24 cellular contexts compared by ENCODE assay signal in genomic region chr4:122806981-122807679, GRCh38. TPM values are rescaled to one million over a fixed set of nuclear protein-coding genes. Genes with fewer than 3 reads are reported as not detected.
DNase-seq lines count a peak whose midpoint lies in the region; ATAC-seq and TF ChIP-seq lines count a peak whose summit lies in the region.
"Had no signal": no experiment of that assay in that cellular context is flagged by ENCODE, and none has a peak within 500 bp of the region (broad histone marks: within the 10 kb centered on the region; RNA-seq: fewer than 3 reads in every experiment).

No MANE protein-coding gene starts in this region.

- H3K23ac ChIP-seq in neuronal stem cell (ENCODE audit: low read depth, low read length, poor library complexity): no peak overlapping the region

- H3K27ac ChIP-seq in SJSA1 (peak overlapping the region; percentile 89), neuronal stem cell (replicated peaks; ENCODE audit: low read length) (no peak overlapping the region)
- H3K27ac ChIP-seq: skin epidermis, suprapubic skin had no signal

- H3K9me3 Mint-ChIP-seq in activated CD4-positive, alpha-beta T cell treated with anti-CD3 and anti-CD28 coated beads, Interleukin-2, amount 10 ng/mL, durations not matched to agents 24 days and 14 days: no peaks in the 10 kb centered on the region
- no peaks in the 10 kb centered on the region for H3K9me3 Mint-ChIP-seq in activated CD4-positive, alpha-beta T cell treated with anti-CD3 and anti-CD28 coated beads, Interleukin-2, amount 10 ng/mL, durations not matched to agents 7 days and 5 days
- H3K9me3 Mint-ChIP-seq in T-helper 2 cell treated with Interferon-gamma antibody and Interleukin-4, amounts not matched to agents 5 μg/mL and 100 μg/mL, for 36 hours: no peaks in the 10 kb centered on the region
- H3K9me3 Mint-ChIP-seq: activated naive CD4-positive, alpha-beta T cell treated with anti-CD3 and anti-CD28 coated beads, Interleukin-2, amount 50 U/mL, for 24 hours; CD8-positive, alpha-beta memory T cell had no signal

- H3K36me3 ChIP-seq in SJSA1 (no peaks in the 10 kb centered on the region), neuronal stem cell (replicated peaks in 1 of 2; ENCODE audit: control insufficient read depth in 2 of 2, insufficient read depth in 2 of 2, low read length in 2 of 2) (no peaks in the 10 kb centered on the region)
- H3K36me3 ChIP-seq: suprapubic skin had no signal

- POLR2A ChIA-PET in activated CD4-positive, alpha-beta T cell treated with anti-CD3 and anti-CD28 coated beads, Interleukin-2, amount 10 ng/mL, durations not matched to agents 7 days and 5 days (lab: Charles Lee): no interaction called here

- peaks cover 40% of the 10 kb centered on the region for H3K4me1 ChIP-seq in SJSA1 (replicated peaks)
- H3K4me1 ChIP-seq in neuronal stem cell (ENCODE audit: control insufficient read depth in 2 of 2, insufficient read depth in 1 of 2, low read depth in 1 of 2, low read length in 2 of 2): no peaks in the 10 kb centered on the region
- H3K4me1 ChIP-seq: suprapubic skin had no signal

- no peaks in the 10 kb centered on the region for H3K36me3 Mint-ChIP-seq in activated CD4-positive, alpha-beta T cell treated with anti-CD3 and anti-CD28 coated beads, Interleukin-2, amount 10 ng/mL, durations not matched to agents 24 days and 14 days (ENCODE audit: low read depth)
- no peaks in the 10 kb centered on the region for H3K36me3 Mint-ChIP-seq in activated CD4-positive, alpha-beta T cell treated with anti-CD3 and anti-CD28 coated beads, Interleukin-2, amount 10 ng/mL, durations not matched to agents 7 days and 5 days (ENCODE audit: low read depth)
- H3K36me3 Mint-ChIP-seq in T-helper 2 cell treated with Interferon-gamma antibody and Interleukin-4, amounts not matched to agents 5 μg/mL and 100 μg/mL, for 36 hours (ENCODE audit: low read depth): no peaks in the 10 kb centered on the region
- H3K36me3 Mint-ChIP-seq: activated naive CD4-positive, alpha-beta T cell treated with anti-CD3 and anti-CD28 coated beads, Interleukin-2, amount 50 U/mL, for 24 hours; CD8-positive, alpha-beta memory T cell; memory B cell had no signal

- H2AK5ac ChIP-seq in neuronal stem cell (ENCODE audit: low read depth, low read length): no peak overlapping the region

- peaks cover 10% of the 10 kb centered on the region for H3K4me1 Mint-ChIP-seq in activated CD4-positive, alpha-beta T cell treated with anti-CD3 and anti-CD28 coated beads, Interleukin-2, amount 10 ng/mL, durations not matched to agents 24 days and 14 days
- H3K4me1 Mint-ChIP-seq in activated CD4-positive, alpha-beta T cell treated with anti-CD3 and anti-CD28 coated beads, Interleukin-2, amount 10 ng/mL, durations not matched to agents 7 days and 5 days: no peaks in the 10 kb centered on the region
- peaks cover 1% of the 10 kb centered on the region for H3K4me1 Mint-ChIP-seq in T-helper 2 cell treated with Interferon-gamma antibody and Interleukin-4, amounts not matched to agents 5 μg/mL and 100 μg/mL, for 36 hours (ENCODE audit: low read depth)
- H3K4me1 Mint-ChIP-seq: activated naive CD4-positive, alpha-beta T cell treated with anti-CD3 and anti-CD28 coated beads, Interleukin-2, amount 50 U/mL, for 24 hours; CD8-positive, alpha-beta memory T cell; memory B cell had no signal

- no peak overlapping the region for H2BK5ac ChIP-seq in neuronal stem cell (ENCODE audit: low read length)

- intact Hi-C loops in activated CD4-positive, alpha-beta T cell treated with anti-CD3 and anti-CD28 coated beads, Interleukin-2, amount 10 ng/mL, durations not matched to agents 24 days and 14 days (cut with micrococcal nuclease): no loop called here
- intact Hi-C loops in lower leg skin (cut with DNase I; ENCODE audit: low total_unique reads): no loop called here

- no peak overlapping the region for H3K14ac ChIP-seq in neuronal stem cell (ENCODE audit: low read length)

- H3K27me3 Mint-ChIP-seq in activated CD4-positive, alpha-beta T cell treated with anti-CD3 and anti-CD28 coated beads, Interleukin-2, amount 10 ng/mL, durations not matched to agents 24 days and 14 days: peaks cover 4% of the 10 kb centered on the region
- peaks cover 9% of the 10 kb centered on the region for H3K27me3 Mint-ChIP-seq in activated CD4-positive, alpha-beta T cell treated with anti-CD3 and anti-CD28 coated beads, Interleukin-2, amount 10 ng/mL, durations not matched to agents 7 days and 5 days
- peaks cover 4% of the 10 kb centered on the region for H3K27me3 Mint-ChIP-seq in T-helper 2 cell treated with Interferon-gamma antibody and Interleukin-4, amounts not matched to agents 5 μg/mL and 100 μg/mL, for 36 hours (ENCODE audit: low read depth)
- H3K27me3 Mint-ChIP-seq: memory B cell had no signal

- H4K91ac ChIP-seq in neuronal stem cell (ENCODE audit: low read depth, low read length, poor library complexity): no peak overlapping the region

- no peak for TF ChIP-seq CTCF in lower leg skin (IDR thresholded peaks at IDR 0.05)

- no peak overlapping the region for H4K8ac ChIP-seq in neuronal stem cell (ENCODE audit: low read depth, low read length)

- peak overlapping the region; percentile 56 for H3K27ac Mint-ChIP-seq in activated CD4-positive, alpha-beta T cell treated with anti-CD3 and anti-CD28 coated beads, Interleukin-2, amount 10 ng/mL, durations not matched to agents 24 days and 14 days
- no peak overlapping the region for H3K27ac Mint-ChIP-seq in activated CD4-positive, alpha-beta T cell treated with anti-CD3 and anti-CD28 coated beads, Interleukin-2, amount 10 ng/mL, durations not matched to agents 7 days and 5 days
- H3K27ac Mint-ChIP-seq in T-helper 2 cell treated with Interferon-gamma antibody and Interleukin-4, amounts not matched to agents 5 μg/mL and 100 μg/mL, for 36 hours: no peak overlapping the region
- H3K27ac Mint-ChIP-seq: activated naive CD4-positive, alpha-beta T cell treated with anti-CD3 and anti-CD28 coated beads, Interleukin-2, amount 50 U/mL, for 24 hours; dendritic cell treated with granulocyte-macrophage colony-stimulating factor and Interleukin-4, amounts not matched to agents 40 ng/mL and 50 ng/mL, for 4 days; memory B cell had no signal

- no peak overlapping the region for H2BK120ac ChIP-seq in neuronal stem cell (ENCODE audit: low read depth, low read length)

- no peak overlapping the region for H3K4ac ChIP-seq in neuronal stem cell (ENCODE audit: low read length)

- no peak for DNase-seq in activated CD4-positive, alpha-beta T cell treated with anti-CD3 and anti-CD28 coated beads, Interleukin-2, amount 10 ng/mL, durations not matched to agents 24 days and 14 days
- no peak for DNase-seq in activated CD4-positive, alpha-beta T cell treated with anti-CD3 and anti-CD28 coated beads, Interleukin-2, amount 10 ng/mL, durations not matched to agents 7 days and 5 days
- peak; percentile 68 to 94 for DNase-seq in SJSA1 (ENCODE audit: low read depth in 1 of 2, low spot score in 2 of 2)
- DNase-seq in dedifferentiated amniotic fluid mesenchymal stem cell (ENCODE audit: extremely low spot score): peak; percentile 12
- no peak for DNase-seq in neuronal stem cell (ENCODE audit: low spot score)
- DNase-seq in lower leg skin (ENCODE audit: low spot score in 2 of 2): no peak
- no peak for DNase-seq in T-helper 2 cell treated with Interferon-gamma antibody and Interleukin-4, amounts not matched to agents 5 μg/mL and 100 μg/mL, for 36 hours (ENCODE audit: low spot score)
- DNase-seq: activated CD4-positive, CD25-positive, alpha-beta regulatory T cell treated with anti-CD3 and anti-CD28 coated beads, Interleukin-2, amount 50 U/mL, for 72 hours; anterior cingulate cortex; CD8-positive, alpha-beta memory T cell; head of caudate nucleus; Karpas-422; NCI-H1048; NCI-H187 treated with DMSO at 0.1 percent for 48 hours; NCI-H2227 treated with DMSO at 0.1 percent for 48 hours; nucleus accumbens; T-helper 9 cell had no signal

- no peak overlapping the region for H3K9ac ChIP-seq in neuronal stem cell (ENCODE audit: low read depth, low read length, poor library complexity)

- no peaks in the 10 kb centered on the region for H3K27me3 ChIP-seq in SJSA1 (replicated peaks)
- H3K27me3 ChIP-seq in neuronal stem cell (ENCODE audit: control insufficient read depth in 3 of 3, insufficient read depth in 3 of 3, low read depth in 1 of 3, low read length in 3 of 3): no peaks in the 10 kb centered on the region
- H3K27me3 ChIP-seq: suprapubic skin had no signal

- no peak for TF ChIP-seq POLR2A in lower leg skin (IDR thresholded peaks at IDR 0.05)

- H3K4me3 Mint-ChIP-seq in activated CD4-positive, alpha-beta T cell treated with anti-CD3 and anti-CD28 coated beads, Interleukin-2, amount 10 ng/mL, durations not matched to agents 24 days and 14 days: no peak overlapping the region
- H3K4me3 Mint-ChIP-seq in activated CD4-positive, alpha-beta T cell treated with anti-CD3 and anti-CD28 coated beads, Interleukin-2, amount 10 ng/mL, durations not matched to agents 7 days and 5 days: no peak overlapping the region
- H3K4me3 Mint-ChIP-seq in T-helper 2 cell treated with Interferon-gamma antibody and Interleukin-4, amounts not matched to agents 5 μg/mL and 100 μg/mL, for 36 hours: no peak overlapping the region
- H3K4me3 Mint-ChIP-seq: activated naive CD4-positive, alpha-beta T cell treated with anti-CD3 and anti-CD28 coated beads, Interleukin-2, amount 50 U/mL, for 24 hours; CD8-positive, alpha-beta memory T cell; dendritic cell treated with granulocyte-macrophage colony-stimulating factor and Interleukin-4, amounts not matched to agents 40 ng/mL and 50 ng/mL, for 4 days; memory B cell had no signal

- H2BK15ac ChIP-seq in neuronal stem cell (ENCODE audit: low read length): no peak overlapping the region

- no peak overlapping the region for H3K18ac ChIP-seq in neuronal stem cell (ENCODE audit: low read length)

- CTCF ChIA-PET in activated CD4-positive, alpha-beta T cell treated with anti-CD3 and anti-CD28 coated beads, Interleukin-2, amount 10 ng/mL, durations not matched to agents 7 days and 5 days (lab: Charles Lee): no interaction called here

- H3K9me3 ChIP-seq in SJSA1 (replicated peaks): no peaks in the 10 kb centered on the region
- no peaks in the 10 kb centered on the region for H3K9me3 ChIP-seq in neuronal stem cell (replicated peaks in 1 of 2; ENCODE audit: control insufficient read depth in 2 of 2, insufficient read depth in 1 of 2, low read depth in 1 of 2, low read length in 2 of 2)
- H3K9me3 ChIP-seq: suprapubic skin had no signal

- no peaks in the 10 kb centered on the region for H3K79me1 ChIP-seq in neuronal stem cell (ENCODE audit: low read depth, low read length)

- no peak overlapping the region for H3K4me2 ChIP-seq in neuronal stem cell (ENCODE audit: insufficient read depth, low read length, poor library complexity, severe bottlenecking)

- H3K4me3 ChIP-seq in SJSA1 (no peak overlapping the region), neuronal stem cell (ENCODE audit: low read length in 2 of 2) (no peak overlapping the region), lower leg skin (ENCODE audit: low read depth, poor library complexity, severe bottlenecking) (no peak overlapping the region)
- H3K4me3 ChIP-seq: skin epidermis, suprapubic skin had no signal

- peak overlapping the region; percentile 65 for H2AFZ ChIP-seq in neuronal stem cell (ENCODE audit: low read length)

- H2BK12ac ChIP-seq in neuronal stem cell (ENCODE audit: low read length): no peak overlapping the region

- no peak for ATAC-seq in HG02759 (IDR thresholded peaks at IDR 0.05; ENCODE audit: unreplicated experiment)
- ATAC-seq: Right ventricle myocardium inferior had no signal

- no CpG with 5 or more reads among the region's 3 CpGs for WGBS in neuronal stem cell (ENCODE audit: extremely low coverage in 2 of 2, insufficient read length in 2 of 2, insufficient replicate concordance in 1 of 2), 2 donors
- WGBS in lower leg skin, 2 donors: 45 to 57% methylated on average over 3 of the region's 3 CpGs

RNA-seq across cellular contexts. Expression of gene FGF2, which starts 19.5 kb away (rescaled TPM):
- 13.3 and 13.8 TPM in 2 replicates for total RNA-seq in activated CD4-positive, alpha-beta T cell treated with anti-CD3 and anti-CD28 coated beads, Interleukin-2, amount 10 ng/mL, durations not matched to agents 24 days and 14 days
- under 1 TPM in 1 of 2 experiments, not detected in 1; 0.02 TPM for total RNA-seq in activated CD4-positive, alpha-beta T cell treated with anti-CD3 and anti-CD28 coated beads, Interleukin-2, amount 10 ng/mL, durations not matched to agents 7 days and 5 days
- total RNA-seq in SJSA1 (2014; rRNA removed; shearing (Covaris generic)): 34.9 and 42.9 TPM in 2 replicates
- polyA plus RNA-seq in neuronal stem cell (2013, experiment 1 of 2): 14.7 TPM
- polyA plus RNA-seq in neuronal stem cell (2013, experiment 2 of 2): 15.1 TPM
- total RNA-seq in lower leg skin: 1 to 10 TPM; 4.8 to 6.1 (median 5.0) TPM
- polyA plus RNA-seq: CD8-positive, alpha-beta memory T cell had no signal

Comparison
In these comparisons a context has a peak if more than half of its experiments do, and no peak if none do; other contexts are left out.
1. RNA of gene FGF2, which starts 19.5 kb away (total RNA-seq): 34.9 to 42.9 TPM in SJSA1, 13.3 to 13.8 TPM in activated CD4-positive, alpha-beta T cell treated with anti-CD3 and anti-CD28 coated beads, Interleukin-2, amount 10 ng/mL, durations not matched to agents 24 days and 14 days and 4.8 to 6.1 TPM in lower leg skin; 0.02 TPM in activated CD4-positive, alpha-beta T cell treated with anti-CD3 and anti-CD28 coated beads, Interleukin-2, amount 10 ng/mL, durations not matched to agents 7 days and 5 days; every median in the first group is over 4 times any median in the second.
2. DNase-seq: peak in SJSA1 (2 of 2) and dedifferentiated amniotic fluid mesenchymal stem cell (single experiment); none in activated CD4-positive, alpha-beta T cell treated with anti-CD3 and anti-CD28 coated beads, Interleukin-2, amount 10 ng/mL, durations not matched to agents 24 days and 14 days (single experiment), activated CD4-positive, alpha-beta T cell treated with anti-CD3 and anti-CD28 coated beads, Interleukin-2, amount 10 ng/mL, durations not matched to agents 7 days and 5 days (single experiment), neuronal stem cell (single experiment), lower leg skin (0 of 2) and T-helper 2 cell treated with Interferon-gamma antibody and Interleukin-4, amounts not matched to agents 5 μg/mL and 100 μg/mL, for 36 hours (single experiment).